ENCODE assay signal across 9 cellular contexts in genomic region chr10:17249820-17250219, GRCh38. TPM values are rescaled to one million over a fixed set of nuclear protein-coding genes. Genes with fewer than 3 reads are reported as not detected.
A peak's percentile ranks its signal among the peaks of the same experiment; 100 is the strongest.
DNase-seq lines count a peak whose midpoint lies in the region; ATAC-seq, FAIRE-seq and TF ChIP-seq lines count a peak whose summit lies in the region.
"Had no signal": no experiment of that assay in that cellular context is flagged by ENCODE, and none has a peak within 500 bp of the region (broad histone marks: within the 10 kb centered on the region; RNA-seq: fewer than 3 reads in every experiment).

No MANE protein-coding gene starts in this region.

- TF ChIP-seq CTCF in A549 (IDR thresholded peaks at IDR 0.05) (0 out of 3 replicates have a peak, but pooled peaks have one; percentile 14), GM12873 (IDR thresholded peaks at IDR 0.05; ENCODE audit: insufficient read depth, low read depth, low read length, missing control alignments) (peak; percentile 42), hepatocyte (IDR thresholded peaks at IDR 0.05; ENCODE audit: poor library complexity) (peak; percentile 29)

- WGBS in A549 (ENCODE audit: missing lambda C conversion rate), result 26% methylated on average over 4 of the region's 4 CpGs
- 56% methylated on average over 4 of the region's 4 CpGs for WGBS in hepatocyte (ENCODE audit: low lambda C conversion rate, missing lambda C conversion rate)

- H3K27ac ChIP-seq in A549 (no peak overlapping the region), hepatocyte (no peak overlapping the region)

- no peak for FAIRE-seq in A549 (lab: Jason Lieb, UNC)

- H3K4me2 ChIP-seq in A549, result no peak overlapping the region
- no peak overlapping the region for H3K4me2 ChIP-seq in hepatocyte

- POLR2A ChIA-PET in A549 (lab: Yijun Ruan, JAX), result no interaction called here

- CTCF ChIA-PET in A549 (lab: Yijun Ruan, JAX), result interaction anchor here (1.0 to 1.1 kb wide), 2 partner anchors 9 to 393 kb away, joined by 3 to 4 read pairs; no protein-coding TSS in a partner anchor

- peak; percentile 61 to 71; a peak in 4 of 6 replicates for ATAC-seq in A549
- peak; percentile 86 for ATAC-seq in SK-N-SH treated with all-trans-retinoic acid at 6 μM for 48 hours
- no peak for ATAC-seq in HG02759 (IDR thresholded peaks at IDR 0.05; ENCODE audit: unreplicated experiment)

- H3K9me3 ChIP-seq in A549 (peaks cover 9% of the 10 kb centered on the region), hepatocyte (ENCODE audit: low read depth) (no peaks in the 10 kb centered on the region)

- no peaks in the 10 kb centered on the region for H4K20me1 ChIP-seq in hepatocyte (ENCODE audit: insufficient read depth, poor library complexity, severe bottlenecking)

- H3K27me3 ChIP-seq in hepatocyte, result no peaks in the 10 kb centered on the region

- TF ChIP-seq EP300 in A549 (IDR thresholded peaks at IDR 0.05), result no peak

- H3K9me2 ChIP-seq in hepatocyte (replicated peaks; ENCODE audit: insufficient read depth), result no peaks in the 10 kb centered on the region

- TF ChIP-seq RAD21 in A549 (conservative IDR thresholded peaks at IDR 0.05 in 1 of 2, IDR thresholded peaks at IDR 0.05 in 1 of 2), result peak; percentile 32 to 56; a peak in 4 of 5 replicates

- TF ChIP-seq POLR2A in A549 (IDR thresholded peaks at IDR 0.05; ENCODE audit: low read length), result no peak

- no peaks in the 10 kb centered on the region for H3K36me3 ChIP-seq in hepatocyte (replicated peaks; ENCODE audit: insufficient read depth, low read depth)

- no peaks in the 10 kb centered on the region for H3K79me2 ChIP-seq in hepatocyte

- H3K4me1 ChIP-seq in A549, result no peaks in the 10 kb centered on the region
- no peaks in the 10 kb centered on the region for H3K4me1 ChIP-seq in hepatocyte (ENCODE audit: insufficient read depth)

- peak in 1 of 2 experiments; percentile 24 for DNase-seq in A549 (ENCODE audit: low read depth in 1 of 2, low spot score in 1 of 2)
- no peak for DNase-seq in hepatocyte (ENCODE audit: low spot score)
- no peak for DNase-seq in mesenteric fat pad (ENCODE audit: low spot score)
- no peak for DNase-seq in stimulated activated CD8-positive, alpha-beta memory T cell treated with anti-CD3 and anti-CD28 coated beads, Interleukin-4, amount 100 ng/mL, for 48 hours
- DNase-seq in iPS-NIHi11 (ENCODE audit: low spot score), result no peak
- DNase-seq: midbrain had no signal

- H2AFZ ChIP-seq in hepatocyte, result no peak overlapping the region

- H3K4me3 ChIP-seq in A549, result no peak overlapping the region
- H3K4me3 ChIP-seq in hepatocyte, result no peak overlapping the region

TF ChIP-seq in A549, 52 proteins besides CTCF, POLR2A, EP300 and RAD21:
- TF ChIP-seq JUN (IDR thresholded peaks at IDR 0.05) (no peak), EHF (CRISPR knock-in tag; IDR thresholded peaks at IDR 0.05) (no peak), MAZ (IDR thresholded peaks at IDR 0.05; ENCODE audit: borderline replicate concordance, low read depth, low read length) (no peak), POLR2AphosphoS2 (conservative IDR thresholded peaks at IDR 0.05; ENCODE audit: low read length) (no peak), CHD4 (IDR thresholded peaks at IDR 0.05; ENCODE audit: borderline replicate concordance) (no peak), BCL3 (IDR thresholded peaks at IDR 0.05) (no peak), SREBF2 (IDR thresholded peaks at IDR 0.05) (no peak), RNF2 (IDR thresholded peaks at IDR 0.05; ENCODE audit: borderline replicate concordance, low read depth) (no peak)
TF ChIP-seq in A549: peak in this region for 0.

TF ChIP-seq in SK-N-SH treated with all-trans-retinoic acid at 6 μM for 48 hours, 23 proteins besides CTCF, POLR2A, EP300 and RAD21:
- no peak for TF ChIP-seq OSR1 (CRISPR knock-in tag; IDR thresholded peaks at IDR 0.05)
- TF ChIP-seq, protein P1, sequence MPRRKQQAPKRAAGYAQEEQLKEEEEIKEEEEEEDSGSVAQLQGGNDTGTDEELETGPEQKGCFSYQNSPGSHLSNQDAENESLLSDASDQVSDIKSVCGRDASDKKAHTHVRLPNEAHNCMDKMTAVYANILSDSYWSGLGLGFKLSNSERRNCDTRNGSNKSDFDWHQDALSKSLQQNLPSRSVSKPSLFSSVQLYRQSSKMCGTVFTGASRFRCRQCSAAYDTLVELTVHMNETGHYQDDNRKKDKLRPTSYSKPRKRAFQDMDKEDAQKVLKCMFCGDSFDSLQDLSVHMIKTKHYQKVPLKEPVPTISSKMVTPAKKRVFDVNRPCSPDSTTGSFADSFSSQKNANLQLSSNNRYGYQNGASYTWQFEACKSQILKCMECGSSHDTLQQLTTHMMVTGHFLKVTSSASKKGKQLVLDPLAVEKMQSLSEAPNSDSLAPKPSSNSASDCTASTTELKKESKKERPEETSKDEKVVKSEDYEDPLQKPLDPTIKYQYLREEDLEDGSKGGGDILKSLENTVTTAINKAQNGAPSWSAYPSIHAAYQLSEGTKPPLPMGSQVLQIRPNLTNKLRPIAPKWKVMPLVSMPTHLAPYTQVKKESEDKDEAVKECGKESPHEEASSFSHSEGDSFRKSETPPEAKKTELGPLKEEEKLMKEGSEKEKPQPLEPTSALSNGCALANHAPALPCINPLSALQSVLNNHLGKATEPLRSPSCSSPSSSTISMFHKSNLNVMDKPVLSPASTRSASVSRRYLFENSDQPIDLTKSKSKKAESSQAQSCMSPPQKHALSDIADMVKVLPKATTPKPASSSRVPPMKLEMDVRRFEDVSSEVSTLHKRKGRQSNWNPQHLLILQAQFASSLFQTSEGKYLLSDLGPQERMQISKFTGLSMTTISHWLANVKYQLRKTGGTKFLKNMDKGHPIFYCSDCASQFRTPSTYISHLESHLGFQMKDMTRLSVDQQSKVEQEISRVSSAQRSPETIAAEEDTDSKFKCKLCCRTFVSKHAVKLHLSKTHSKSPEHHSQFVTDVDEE (CRISPR knock-in tag; IDR thresholded peaks at IDR 0.05), result no peak
- TF ChIP-seq, protein P2, sequence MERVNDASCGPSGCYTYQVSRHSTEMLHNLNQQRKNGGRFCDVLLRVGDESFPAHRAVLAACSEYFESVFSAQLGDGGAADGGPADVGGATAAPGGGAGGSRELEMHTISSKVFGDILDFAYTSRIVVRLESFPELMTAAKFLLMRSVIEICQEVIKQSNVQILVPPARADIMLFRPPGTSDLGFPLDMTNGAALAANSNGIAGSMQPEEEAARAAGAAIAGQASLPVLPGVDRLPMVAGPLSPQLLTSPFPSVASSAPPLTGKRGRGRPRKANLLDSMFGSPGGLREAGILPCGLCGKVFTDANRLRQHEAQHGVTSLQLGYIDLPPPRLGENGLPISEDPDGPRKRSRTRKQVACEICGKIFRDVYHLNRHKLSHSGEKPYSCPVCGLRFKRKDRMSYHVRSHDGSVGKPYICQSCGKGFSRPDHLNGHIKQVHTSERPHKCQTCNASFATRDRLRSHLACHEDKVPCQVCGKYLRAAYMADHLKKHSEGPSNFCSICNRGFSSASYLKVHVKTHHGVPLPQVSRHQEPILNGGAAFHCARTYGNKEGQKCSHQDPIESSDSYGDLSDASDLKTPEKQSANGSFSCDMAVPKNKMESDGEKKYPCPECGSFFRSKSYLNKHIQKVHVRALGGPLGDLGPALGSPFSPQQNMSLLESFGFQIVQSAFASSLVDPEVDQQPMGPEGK (CRISPR knock-in tag; IDR thresholded peaks at IDR 0.05; ENCODE audit: borderline replicate concordance), result no peak
- TF ChIP-seq PPARA (CRISPR knock-in tag; IDR thresholded peaks at IDR 0.05; ENCODE audit: borderline replicate concordance), result no peak
- no peak for TF ChIP-seq ZFP3 (CRISPR knock-in tag; IDR thresholded peaks at IDR 0.05)
- TF ChIP-seq TOX (CRISPR knock-in tag; IDR thresholded peaks at IDR 0.05; ENCODE audit: borderline replicate concordance), result no peak
- no peak for TF ChIP-seq RARB (CRISPR knock-in tag; IDR thresholded peaks at IDR 0.05)
- no peak for TF ChIP-seq SNAI2 (CRISPR knock-in tag; IDR thresholded peaks at IDR 0.05)

RNA-seq across cellular contexts. Expression of gene VIM, which starts 21.8 kb away (rescaled TPM):
- polyA plus RNA-seq in A549 (2011; rRNA removed), result 773 and 848 TPM in 2 replicates
- polyA plus RNA-seq in A549 (2012; cell fraction: cytosol; rRNA removed), result 842 and 1,013 TPM in 2 replicates
- 1,036 and 2,636 TPM in 2 replicates for polyA plus RNA-seq in A549 (2012; cell fraction: nucleus; rRNA removed)
- polyA plus RNA-seq in A549 (2017; fragmentation: RNase III; extraction: RNeasy Plus Mini Kit Qiagen cat#74134 plus additional on column Dnase treatment), result 830 to 987 TPM (median 875 TPM) in 3 replicates
- 792 and 808 TPM in 2 replicates for polyA minus RNA-seq in A549 (2011; rRNA and poly(A)+ RNA removed)
- total RNA-seq in hepatocyte, result 833 and 1,051 TPM in 2 replicates
- polyA plus RNA-seq in hepatocyte, result 302 and 335 TPM in 2 replicates
- 3,828 TPM for total RNA-seq in mesenteric fat pad

RNA-seq across cellular contexts. Expression of gene TRDMT1, which starts 48.3 kb away (rescaled TPM):
- polyA plus RNA-seq in A549 (2011; rRNA removed), result 5.7 and 7.4 TPM in 2 replicates
- polyA plus RNA-seq in A549 (2012; cell fraction: cytosol; rRNA removed), result 1.8 and 1.9 TPM in 2 replicates
- 1.0 and 1.1 TPM in 2 replicates for polyA plus RNA-seq in A549 (2012; cell fraction: nucleus; rRNA removed)
- 2.4 to 3.4 TPM (median 3.3 TPM) in 3 replicates for polyA plus RNA-seq in A549 (2017; fragmentation: RNase III; extraction: RNeasy Plus Mini Kit Qiagen cat#74134 plus additional on column Dnase treatment)
- 4.6 and 5.1 TPM in 2 replicates for polyA minus RNA-seq in A549 (2011; rRNA and poly(A)+ RNA removed)
- 4.2 and 5.4 TPM in 2 replicates for total RNA-seq in hepatocyte
- polyA plus RNA-seq in hepatocyte, result 3.5 and 5.9 TPM in 2 replicates
- 7.1 TPM for total RNA-seq in mesenteric fat pad
